Comparison of ENCODE assay signal across 18 cellular contexts in genomic region chr2:222298000-222298310, GRCh38. TPM values are rescaled to one million over a fixed set of nuclear protein-coding genes. Genes with fewer than 3 reads are reported as not detected.
DNase-seq lines count a peak whose midpoint lies in the region; ATAC-seq, FAIRE-seq and TF ChIP-seq lines count a peak whose summit lies in the region.
"Had no signal": no experiment of that assay in that cellular context is flagged by ENCODE, and none has a peak within 500 bp of the region (broad histone marks: within the 10 kb centered on the region; RNA-seq: fewer than 3 reads in every experiment).

No MANE protein-coding gene starts in this region.

- POLR2A ChIA-PET in HepG2 (lab: Yijun Ruan, JAX): no interaction called here
- POLR2A ChIA-PET in activated CD8-positive, alpha-beta T cell treated with anti-CD3 and anti-CD28 coated beads, Interleukin-2, amount 10 ng/mL, durations not matched to agents 7 days and 5 days (lab: Charles Lee): no interaction called here

- peak overlapping the region; percentile 43 for H3K27ac Mint-ChIP-seq in mesothelial cell of epicardium
- H3K27ac Mint-ChIP-seq in activated CD8-positive, alpha-beta T cell treated with anti-CD3 and anti-CD28 coated beads, Interleukin-2, amount 10 ng/mL, durations not matched to agents 7 days and 5 days: no peak overlapping the region
- H3K27ac Mint-ChIP-seq: stimulated activated effector memory CD8-positive, alpha-beta T cell treated with anti-CD3 and anti-CD28 coated beads, Interleukin-12 subunit alpha, Interleukin-12 subunit beta, amount 100 ng/mL, for 72 hours had no signal

- no peaks in the 10 kb centered on the region for H4K20me1 ChIP-seq in HepG2 (ENCODE audit: insufficient read depth, low read length)

- H3K4me1 ChIP-seq in HepG2 (ENCODE audit: insufficient read depth, low read length) (no peaks in the 10 kb centered on the region), right lobe of liver (peaks cover 0 to 29% (median 0%) of the 10 kb centered on the region in 4 donors), vagina (peaks cover 53% of the 10 kb centered on the region)

- H2AFZ ChIP-seq in HepG2 (ENCODE audit: low read length): no peak overlapping the region

- no peaks in the 10 kb centered on the region for H3K9me3 ChIP-seq in HepG2 (ENCODE audit: low read length)
- H3K9me3 ChIP-seq in right lobe of liver: no peaks in the 10 kb centered on the region
- H3K9me3 ChIP-seq in vagina: no peaks in the 10 kb centered on the region

- WGBS in HepG2 (ENCODE audit: low lambda C conversion rate): 28% methylated on average over 16 of the region's 16 CpGs
- WGBS in right lobe of liver (ENCODE audit: insufficient coverage, low coverage, low lambda C conversion rate, missing lambda C conversion rate): 3% methylated on average over 14 of the region's 16 CpGs

- DNase-seq in HepG2 (ENCODE audit: low spot score): no peak
- no peak for DNase-seq in right lobe of liver
- DNase-seq in dedifferentiated amniotic fluid mesenchymal stem cell (ENCODE audit: extremely low spot score): peak; percentile 43
- no peak for DNase-seq in mesothelial cell of epicardium (ENCODE audit: low spot score in 2 of 2, unreplicated experiment in 2 of 2)
- peak in 1 of 2 donors; percentile 40 for DNase-seq in vagina (ENCODE audit: extremely low spot score in 2 of 2)
- no peak for DNase-seq in activated CD8-positive, alpha-beta T cell treated with anti-CD3 and anti-CD28 coated beads, Interleukin-2, amount 10 ng/mL, durations not matched to agents 7 days and 5 days
- DNase-seq: amniotic stem cell, DMS79, head of caudate nucleus, Karpas-422, NCI-H187, WERI-Rb-1 had no signal

- H3K36me3 ChIP-seq in HepG2 (replicated peaks in 1 of 2; ENCODE audit: control insufficient read depth in 1 of 2, insufficient read depth in 2 of 2, low read length in 2 of 2) (no peaks in the 10 kb centered on the region), right lobe of liver (no peaks in the 10 kb centered on the region), vagina (no peaks in the 10 kb centered on the region)
- H3K36me3 ChIP-seq: WERI-Rb-1 had no signal

- no peak for FAIRE-seq in HepG2 (lab: Jason Lieb, UNC)
- FAIRE-seq: GM12878 had no signal

- ATAC-seq in HepG2: no peak
- ATAC-seq in right lobe of liver: no peak
- ATAC-seq in activated CD8-positive, alpha-beta T cell treated with anti-CD3 and anti-CD28 coated beads, Interleukin-2, amount 10 ng/mL, durations not matched to agents 7 days and 5 days: no peak
- ATAC-seq in GM21390 (IDR thresholded peaks at IDR 0.05; ENCODE audit: unreplicated experiment): no peak
- no peak for ATAC-seq in HG02981 (IDR thresholded peaks at IDR 0.05; ENCODE audit: unreplicated experiment)
- ATAC-seq: GM12878; Right ventricle myocardium inferior; stimulated activated effector memory CD8-positive, alpha-beta T cell treated with anti-CD3 and anti-CD28 coated beads, Interleukin-12 subunit alpha, Interleukin-12 subunit beta, amount 100 ng/mL, for 72 hours had no signal

- H3K9ac ChIP-seq in HepG2 (ENCODE audit: insufficient read depth, low read depth, low read length): no peak overlapping the region

- TF ChIP-seq CTCF in HepG2 (CRISPR knock-in tag; IDR thresholded peaks at IDR 0.05) (no peak), right lobe of liver (IDR thresholded peaks at IDR 0.05) (no peak), mesothelial cell of epicardium (IDR thresholded peaks at IDR 0.05; ENCODE audit: unreplicated experiment) (no peak), vagina (IDR thresholded peaks at IDR 0.05) (no peak)

- H3K4me3 ChIP-seq in HepG2 (replicated peaks in 1 of 3; ENCODE audit: insufficient read depth in 1 of 3, low read depth in 2 of 3, low read length in 3 of 3): peak overlapping the region in 1 of 3 experiments; percentile 15; a peak in 1 of 6 replicates
- H3K4me3 ChIP-seq in right lobe of liver: no peak overlapping the region
- peak overlapping the region; percentile 1 to 3 for H3K4me3 ChIP-seq in vagina
- H3K4me3 ChIP-seq: GM12878 had no signal

- H3K27me3 ChIP-seq in HepG2 (ENCODE audit: control insufficient read depth in 1 of 2, insufficient read depth in 2 of 2, low read length in 2 of 2) (peaks cover 33 to 99% of the 10 kb centered on the region in 2 experiments), right lobe of liver (peaks cover 13 to 68% of the 10 kb centered on the region in 2 donors), vagina (peaks cover 63% of the 10 kb centered on the region)

- H3K27me3 Mint-ChIP-seq in mesothelial cell of epicardium (ENCODE audit: low read depth): peaks cover 100% of the 10 kb centered on the region
- peaks cover 90% of the 10 kb centered on the region for H3K27me3 Mint-ChIP-seq in activated CD8-positive, alpha-beta T cell treated with anti-CD3 and anti-CD28 coated beads, Interleukin-2, amount 10 ng/mL, durations not matched to agents 7 days and 5 days (ENCODE audit: low read depth)

- TF ChIP-seq POLR2A in HepG2 (IDR thresholded peaks at IDR 0.05; ENCODE audit: insufficient read depth in 1 of 2, low read depth in 2 of 2, low read length in 2 of 2): no peak
- TF ChIP-seq POLR2A in right lobe of liver (IDR thresholded peaks at IDR 0.05): no peak
- TF ChIP-seq POLR2A in vagina (IDR thresholded peaks at IDR 0.05): no peak

- intact Hi-C loops in HepG2 (cut with micrococcal nuclease; ENCODE audit: unreplicated experiment): no loop called here
- intact Hi-C loops in right lobe of liver (cut with DNase I): no loop called here
- intact Hi-C loops in vagina (cut with DNase I): no loop called here

- TF ChIP-seq EP300 in HepG2 (IDR thresholded peaks at IDR 0.05; ENCODE audit: low read depth in 2 of 2, low read length in 2 of 2) (no peak), HepG2 (CRISPR knock-in tag; IDR thresholded peaks at IDR 0.05; ENCODE audit: borderline replicate concordance) (no peak)

- in situ Hi-C loops in HepG2 (cut with HindIII; ENCODE audit: extremely low pct_ligation_motif_present, low pct_unique_long_range_greater_than_20kb): no loop called here

- no peaks in the 10 kb centered on the region for H3K9me3 Mint-ChIP-seq in mesothelial cell of epicardium
- H3K9me3 Mint-ChIP-seq in activated CD8-positive, alpha-beta T cell treated with anti-CD3 and anti-CD28 coated beads, Interleukin-2, amount 10 ng/mL, durations not matched to agents 7 days and 5 days (ENCODE audit: insufficient read depth): peaks cover 17% of the 10 kb centered on the region

- H3K27ac ChIP-seq in HepG2 (ENCODE audit: extremely low read length, insufficient read depth, low read length) (no peak overlapping the region), right lobe of liver (no peak overlapping the region), vagina (no peak overlapping the region)
- H3K27ac ChIP-seq: WERI-Rb-1 had no signal

- TF ChIP-seq RAD21 in HepG2 (CRISPR knock-in tag; IDR thresholded peaks at IDR 0.05): no peak

- no peaks in the 10 kb centered on the region for H3K36me3 Mint-ChIP-seq in mesothelial cell of epicardium
- H3K36me3 Mint-ChIP-seq in activated CD8-positive, alpha-beta T cell treated with anti-CD3 and anti-CD28 coated beads, Interleukin-2, amount 10 ng/mL, durations not matched to agents 7 days and 5 days (ENCODE audit: low read depth): peaks cover 26% of the 10 kb centered on the region

- no peaks in the 10 kb centered on the region for H3K79me2 ChIP-seq in HepG2 (ENCODE audit: insufficient read depth, low read length)

- no TSS peak for BruUV-seq in HepG2 (replicated peaks; lab: Mats Ljungman, UMichigan)

- H3K4me3 Mint-ChIP-seq in mesothelial cell of epicardium: peak overlapping the region; percentile 38
- no peak overlapping the region for H3K4me3 Mint-ChIP-seq in activated CD8-positive, alpha-beta T cell treated with anti-CD3 and anti-CD28 coated beads, Interleukin-2, amount 10 ng/mL, durations not matched to agents 7 days and 5 days
- H3K4me3 Mint-ChIP-seq: stimulated activated effector memory CD8-positive, alpha-beta T cell treated with anti-CD3 and anti-CD28 coated beads, Interleukin-12 subunit alpha, Interleukin-12 subunit beta, amount 100 ng/mL, for 72 hours had no signal

- 0 out of 2 replicates have a peak overlapping the region, but pooled peaks have one; percentile 13 for H3K4me2 ChIP-seq in HepG2 (ENCODE audit: low read depth, low read length)

- CTCF ChIA-PET in HepG2 (lab: Yijun Ruan, JAX; ENCODE audit: low intra/inter-chr PET ratio, low total read pairs): no interaction called here
- CTCF ChIA-PET in activated CD8-positive, alpha-beta T cell treated with anti-CD3 and anti-CD28 coated beads, Interleukin-2, amount 10 ng/mL, durations not matched to agents 7 days and 5 days (lab: Charles Lee): no interaction called here

- peaks cover 16% of the 10 kb centered on the region for H3K4me1 Mint-ChIP-seq in mesothelial cell of epicardium
- peaks cover 30% of the 10 kb centered on the region for H3K4me1 Mint-ChIP-seq in activated CD8-positive, alpha-beta T cell treated with anti-CD3 and anti-CD28 coated beads, Interleukin-2, amount 10 ng/mL, durations not matched to agents 7 days and 5 days (ENCODE audit: low read depth)

RNA-seq across cellular contexts. Expression of gene PAX3, which starts 0.8 kb away (rescaled TPM):
- total RNA-seq in HepG2 (2016; rRNA removed; fragmentation: Illumina TruSeq; extraction: Trizol) (not detected in 2 replicates), right lobe of liver (not detected), mesothelial cell of epicardium (0.25 to 0.41 TPM in 2 of 3 replicates, not detected in the other), vagina (not detected)
- not detected in 2 replicates for total RNA-seq in HepG2 (2016; cell fraction: cytosol; rRNA removed; fragmentation: Illumina TruSeq; extraction: Trizol; ENCODE audit: low read depth)
- total RNA-seq in HepG2 (2016; cell fraction: insoluble cytoplasmic fraction; rRNA removed; fragmentation: Illumina TruSeq; extraction: Trizol): not detected in 2 replicates
- total RNA-seq in HepG2 (2016; cell fraction: membrane; rRNA removed; fragmentation: Illumina TruSeq; extraction: Trizol): not detected in 2 replicates
- not detected in 2 replicates for total RNA-seq in HepG2 (2016; cell fraction: nucleus; rRNA removed; fragmentation: Illumina TruSeq; extraction: Trizol)
- polyA plus RNA-seq in HepG2 (2011; rRNA removed): 0.07 TPM in 1 of 2 replicates, not detected in the other
- not detected in 2 replicates for polyA plus RNA-seq in HepG2 (2011; cell fraction: cytosol; rRNA removed)
- polyA plus RNA-seq in HepG2 (2011; cell fraction: nucleus; rRNA removed): not detected in 2 replicates
- polyA plus RNA-seq in HepG2 (2012): not detected in 2 replicates
- not detected in 2 replicates for polyA plus RNA-seq in HepG2 (2016; cell fraction: cytosol; fragmentation: Illumina TruSeq; extraction: Trizol; ENCODE audit: low read depth)
- polyA plus RNA-seq in HepG2 (2016; cell fraction: insoluble cytoplasmic fraction; fragmentation: Illumina TruSeq; extraction: Trizol; ENCODE audit: low read depth): not detected in 2 replicates
- polyA plus RNA-seq in HepG2 (2016; cell fraction: membrane; fragmentation: Illumina TruSeq; extraction: Trizol; ENCODE audit: low read depth): not detected in 2 replicates
- not detected in 2 replicates for polyA plus RNA-seq in HepG2 (2016; cell fraction: nucleus; fragmentation: Illumina TruSeq; extraction: Trizol; ENCODE audit: insufficient read depth, low read depth)
- not detected in 2 replicates for polyA minus RNA-seq in HepG2 (2011; rRNA and poly(A)+ RNA removed; ENCODE audit: low replicate concordance)
- polyA minus RNA-seq in HepG2 (2011; cell fraction: cytosol; rRNA and poly(A)+ RNA removed): not detected in 2 replicates
- not detected in 2 replicates for polyA minus RNA-seq in HepG2 (2011; cell fraction: nucleus; rRNA and poly(A)+ RNA removed)
- total RNA-seq in activated CD8-positive, alpha-beta T cell treated with anti-CD3 and anti-CD28 coated beads, Interleukin-2, amount 10 ng/mL, durations not matched to agents 7 days and 5 days: not detected
- total RNA-seq: GM12878, lung microvascular endothelial cell, Right ventricle myocardium inferior had no signal
- polyA plus RNA-seq: GM12878 had no signal

Comparison
In these comparisons a context has a peak if more than half of its experiments do, and no peak if none do; other contexts are left out.
1. H3K4me3 ChIP-seq: peak in vagina (2 of 2); none in right lobe of liver (0 of 3).